Comparison of ENCODE assay signal across 22 cellular contexts in the genomic region with DNA sequence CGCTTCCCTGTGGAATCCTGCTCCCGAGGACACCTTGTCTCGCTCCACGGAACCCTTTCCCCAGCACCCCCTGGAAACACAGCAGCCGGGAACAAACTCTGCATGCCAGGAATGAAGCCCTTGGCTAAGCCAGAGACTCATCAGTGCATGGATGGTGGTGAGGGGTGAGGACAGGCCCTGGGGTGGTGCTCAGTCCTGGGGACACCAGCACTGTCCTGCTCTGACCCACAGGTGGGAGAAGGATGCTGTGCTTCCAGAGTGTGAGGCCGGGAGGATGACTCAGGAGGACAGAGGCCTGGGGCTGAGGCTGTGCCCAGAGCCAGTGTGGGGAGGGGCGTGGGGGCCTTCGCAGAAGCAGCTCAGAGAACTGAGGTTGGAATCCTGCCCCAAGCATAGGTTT. TPM values are rescaled to one million over a fixed set of nuclear protein-coding genes. Genes with fewer than 3 reads are reported as not detected.
"Had no signal": no experiment of that assay in that cellular context is flagged by ENCODE, and none has a peak within 500 bp of the region (broad histone marks: within the 10 kb centered on the region; RNA-seq: fewer than 3 reads in every experiment).

No MANE protein-coding gene starts in this region.

- DNase-seq: dermis blood vessel endothelial cell; effector memory CD4-positive, alpha-beta T cell; erythroblast; esophagus squamous epithelium; foreskin melanocyte; glutamatergic neuron; heart right ventricle; hippocampal formation; left ventricle myocardium superior; lower lobe of right lung; natural killer cell; small intestine; stimulated activated CD4-positive, alpha-beta T cell treated with anti-CD3 and anti-CD28 coated beads, Interleukin-15, amount 100 ng/mL, for 24 hours; stimulated activated CD4-positive, alpha-beta T cell treated with anti-CD3 and anti-CD28 coated beads, Interleukin-2, amount 100 ng/mL, for 48 hours; stimulated activated naive B cell treated with anti-CD40 and anti-IgM and Interleukin-4, amounts not matched to agents 10 μg/mL and 1 μg/mL and 100 μg/mL, for 72 hours; transverse colon had no signal

- FAIRE-seq: islet of Langerhans, small intestine had no signal

- H3K4me1 ChIP-seq: psoas muscle had no signal

- H3K9me3 ChIP-seq: esophagus squamous epithelium, heart right ventricle, lower lobe of right lung, psoas muscle, transverse colon, vagina had no signal

- H3K27me3 ChIP-seq: esophagus squamous epithelium, heart right ventricle, transverse colon, vagina had no signal

- H3K27ac ChIP-seq: coronary artery, esophagus squamous epithelium, heart right ventricle, lower lobe of right lung, psoas muscle, transverse colon, vagina had no signal

- ATAC-seq: heart right ventricle; left ventricle myocardium superior; lower lobe of right lung; natural killer cell; psoas muscle; right cardiac atrium; stimulated activated naive B cell treated with anti-CD40 and anti-IgM and Interleukin-4, amounts not matched to agents 10 μg/mL and 1 μg/mL and 100 μg/mL, for 72 hours had no signal

- H3K36me3 ChIP-seq: esophagus squamous epithelium, heart right ventricle, lower lobe of right lung, transverse colon, vagina had no signal

- H3K4me3 ChIP-seq: coronary artery, esophagus squamous epithelium, heart right ventricle, lower lobe of right lung, psoas muscle, transverse colon, vagina had no signal

RNA-seq across cellular contexts. Expression of a gene that starts 15.3 kb away (rescaled TPM):
- total RNA-seq: mononuclear cell had no signal
